32 cellular contexts compared by ENCODE assay signal in the genomic region with DNA sequence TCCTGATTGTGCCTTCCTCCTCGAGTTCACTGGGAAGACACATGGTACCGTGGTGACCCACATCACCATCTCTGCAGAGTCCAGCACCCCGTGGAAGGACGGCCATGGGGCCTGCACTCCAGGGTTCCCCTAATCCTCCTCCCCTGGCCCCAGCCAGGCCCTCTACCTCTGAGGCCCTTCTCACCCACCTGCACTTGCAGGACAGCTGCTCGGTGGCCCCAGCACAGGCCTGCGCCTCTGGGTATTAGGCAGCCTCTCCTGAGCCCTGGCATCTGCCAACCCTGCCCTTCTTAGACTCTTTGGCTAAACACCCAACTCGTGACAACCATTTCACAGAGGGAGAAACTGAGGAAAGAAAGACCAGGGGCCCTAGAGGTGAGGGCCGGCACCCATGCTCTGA. TPM values are rescaled to one million over a fixed set of nuclear protein-coding genes. Genes with fewer than 3 reads are reported as not detected.
"Had no signal": no experiment of that assay in that cellular context is flagged by ENCODE, and none has a peak within 500 bp of the region (broad histone marks: within the 10 kb centered on the region; RNA-seq: fewer than 3 reads in every experiment).

No MANE protein-coding gene starts in this region.

- H3K4me1 ChIP-seq: gastrocnemius medialis, psoas muscle, uterus had no signal

- H3K27ac Mint-ChIP-seq: activated naive CD4-positive, alpha-beta T cell treated with anti-CD3 and anti-CD28 coated beads for 36 hours; activated naive CD8-positive, alpha-beta T cell treated with anti-CD3 and anti-CD28 coated beads for 36 hours; naive thymus-derived CD4-positive, alpha-beta T cell; type B pancreatic cell had no signal

- H3K36me3 ChIP-seq: adrenal gland, gastrocnemius medialis, thoracic aorta, uterus had no signal

- H3K4me3 Mint-ChIP-seq: activated naive CD4-positive, alpha-beta T cell treated with anti-CD3 and anti-CD28 coated beads for 36 hours; activated naive CD8-positive, alpha-beta T cell treated with anti-CD3 and anti-CD28 coated beads for 36 hours; brain; naive thymus-derived CD4-positive, alpha-beta T cell; type B pancreatic cell had no signal

- H2AFZ ChIP-seq: hepatocyte, parathyroid adenoma had no signal

- ATAC-seq: left colon; naive thymus-derived CD4-positive, alpha-beta T cell had no signal

- H3K27ac ChIP-seq: adrenal gland, coronary artery, dorsolateral prefrontal cortex, gastrocnemius medialis, hepatocyte, parathyroid adenoma, psoas muscle, thoracic aorta, uterus had no signal

- H3K9me3 ChIP-seq: adrenal gland, gastrocnemius medialis, uterus had no signal

- DNase-seq: activated CD4-positive, alpha-beta T cell treated with anti-CD3 and anti-CD28 coated beads for 4 hours; activated CD4-positive, alpha-beta T cell treated with anti-CD3 and anti-CD28 coated beads, Interleukin-2, amount 50 U/mL, for 4 hours; activated CD4-positive, CD25-positive, alpha-beta regulatory T cell; activated CD8-positive, alpha-beta memory T cell treated with anti-CD3 and anti-CD28 coated beads for 24 hours; activated effector memory CD4-positive, alpha-beta T cell treated with anti-CD3 and anti-CD28 coated beads, Interleukin-2, amount 50 U/mL, for 16 hours; activated naive CD4-positive, alpha-beta T cell treated with anti-CD3 and anti-CD28 coated beads for 36 hours; activated naive CD8-positive, alpha-beta T cell treated with anti-CD3 and anti-CD28 coated beads for 36 hours; aorta; dorsolateral prefrontal cortex; effector memory CD4-positive, alpha-beta T cell; erythroblast; gastrocnemius medialis; left colon; midbrain; naive thymus-derived CD4-positive, alpha-beta T cell; occipital lobe; stimulated activated CD4-positive, alpha-beta T cell treated with anti-CD3 and anti-CD28 coated beads, Interleukin-15, amount 100 ng/mL, for 24 hours; stimulated activated CD4-positive, alpha-beta T cell treated with anti-CD3 and anti-CD28 coated beads, Interleukin-2, amount 100 ng/mL, for 24 hours; stimulated activated naive CD4-positive, alpha-beta T cell; uterus had no signal

- H3K4me3 ChIP-seq: adrenal gland, coronary artery, dorsolateral prefrontal cortex, gastrocnemius medialis, hepatocyte, psoas muscle, thoracic aorta, uterus had no signal

- H3K9me3 Mint-ChIP-seq: activated naive CD4-positive, alpha-beta T cell treated with anti-CD3 and anti-CD28 coated beads for 36 hours; activated naive CD8-positive, alpha-beta T cell treated with anti-CD3 and anti-CD28 coated beads for 36 hours; type B pancreatic cell had no signal

- H3K36me3 Mint-ChIP-seq: activated naive CD8-positive, alpha-beta T cell treated with anti-CD3 and anti-CD28 coated beads for 36 hours; brain; type B pancreatic cell had no signal

- H3K4me1 Mint-ChIP-seq: activated naive CD8-positive, alpha-beta T cell treated with anti-CD3 and anti-CD28 coated beads for 36 hours had no signal

- H3K27me3 ChIP-seq: adrenal gland, dorsolateral prefrontal cortex, hepatocyte, uterus had no signal

- H3K9ac ChIP-seq: parathyroid adenoma had no signal

- H3K27me3 Mint-ChIP-seq: activated naive CD8-positive, alpha-beta T cell treated with anti-CD3 and anti-CD28 coated beads for 36 hours; brain had no signal

- H3K79me2 ChIP-seq: hepatocyte, parathyroid adenoma had no signal

- H3K4me2 ChIP-seq: hepatocyte had no signal

RNA-seq across cellular contexts. Expression of a gene that starts 28.9 kb away (rescaled TPM):
- total RNA-seq: activated naive CD4-positive, alpha-beta T cell treated with anti-CD3 and anti-CD28 coated beads for 36 hours; activated naive CD8-positive, alpha-beta T cell treated with anti-CD3 and anti-CD28 coated beads for 36 hours; aorta; cardiac septum; gastrocnemius medialis; liver; naive thymus-derived CD4-positive, alpha-beta T cell; T-helper 2 cell treated with Interferon-gamma antibody and Interleukin-4, amounts not matched to agents 100 ng/mL and 5 ng/mL, for 36 hours; thoracic aorta had no signal
- polyA plus RNA-seq: aorta; keratinocyte; naive thymus-derived CD4-positive, alpha-beta T cell had no signal
